In the genomic region with DNA sequence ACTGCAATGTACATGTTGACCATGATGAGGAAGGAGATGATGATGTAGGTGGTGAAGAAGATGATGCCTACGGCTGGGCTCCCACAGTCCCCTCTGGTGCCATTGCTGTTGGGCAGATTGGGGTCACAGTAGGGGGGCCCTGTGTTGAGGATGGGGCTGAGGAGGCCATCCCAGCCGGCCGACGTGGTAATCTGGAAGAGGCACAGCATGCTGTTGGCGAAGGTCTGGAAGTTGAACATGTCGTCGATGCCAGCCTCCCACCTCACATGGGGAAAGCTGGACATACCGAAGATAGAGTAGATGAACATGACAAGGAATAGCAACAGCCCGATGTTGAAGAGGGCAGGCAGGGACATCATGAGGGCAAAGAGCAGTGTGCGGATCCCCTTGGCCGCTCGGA, we compare ENCODE assay signal across 36 cellular contexts. TPM values are rescaled to one million over a fixed set of nuclear protein-coding genes. Genes with fewer than 3 reads are reported as not detected.
DNase-seq lines count a peak whose midpoint lies in the region; ATAC-seq, FAIRE-seq and TF ChIP-seq lines count a peak whose summit lies in the region.
"Had no signal": no experiment of that assay in that cellular context is flagged by ENCODE, and none has a peak within 500 bp of the region (broad histone marks: within the 10 kb centered on the region; RNA-seq: fewer than 3 reads in every experiment).

No MANE protein-coding gene starts in this region.

- no peak overlapping the region for H3K14ac ChIP-seq in trophoblast cell (ENCODE audit: low read length)

- H3K4me1 ChIP-seq in esophagus muscularis mucosa (no peaks in the 10 kb centered on the region), trophoblast cell (ENCODE audit: control insufficient read depth in 1 of 2, insufficient read depth in 2 of 2, low read length in 2 of 2) (no peaks in the 10 kb centered on the region), vagina (no peaks in the 10 kb centered on the region)
- H3K4me1 ChIP-seq: A549; BE2C; BLaER1; BLaER1 treated with 17β-estradiol and CSF1 and Interleukin-3, amounts not matched to agents 10 nM and 100 nM; Caco-2 had no signal

- H3K9ac ChIP-seq in trophoblast cell (ENCODE audit: low read length), result no peak overlapping the region
- H3K9ac ChIP-seq: BLaER1; BLaER1 treated with 17β-estradiol and CSF1 and Interleukin-3, amounts not matched to agents 10 nM and 100 nM had no signal

- peak; percentile 68 for FAIRE-seq in bronchial epithelial cell (lab: Jason Lieb, UNC)
- FAIRE-seq: A204.1, A549, D721Med had no signal

- H2AK5ac ChIP-seq in trophoblast cell (ENCODE audit: low read length), result no peak overlapping the region

- no peak overlapping the region for H3K4me2 ChIP-seq in trophoblast cell (ENCODE audit: low read length)
- H3K4me2 ChIP-seq: A549; BLaER1; BLaER1 treated with 17β-estradiol and CSF1 and Interleukin-3, amounts not matched to agents 10 nM and 100 nM had no signal

- H4K8ac ChIP-seq in trophoblast cell (ENCODE audit: low read depth, low read length), result no peak overlapping the region

- no peak overlapping the region for H3K23ac ChIP-seq in trophoblast cell (ENCODE audit: low read length)

- H4K91ac ChIP-seq in trophoblast cell (ENCODE audit: low read depth, low read length), result no peak overlapping the region

- no peak for TF ChIP-seq POLR2A in esophagus muscularis mucosa (IDR thresholded peaks at IDR 0.05; ENCODE audit: low read depth)
- TF ChIP-seq POLR2A in vagina (IDR thresholded peaks at IDR 0.05), result no peak

- TF ChIP-seq EP300 in esophagus muscularis mucosa (IDR thresholded peaks at IDR 0.05), result no peak

- no peak overlapping the region for H4K12ac ChIP-seq in trophoblast cell (ENCODE audit: low read depth, low read length)

- no peaks in the 10 kb centered on the region for H3K79me2 ChIP-seq in trophoblast cell (ENCODE audit: control insufficient read depth, insufficient read depth, low read length, poor library complexity)

- H3K4me3 ChIP-seq in bronchial epithelial cell (ENCODE audit: low read depth, low read length) (no peak overlapping the region), esophagus muscularis mucosa (no peak overlapping the region), trophoblast cell (ENCODE audit: low read depth, low read length) (peak overlapping the region; percentile 15), vagina (no peak overlapping the region)
- H3K4me3 ChIP-seq: A549; BLaER1; BLaER1 treated with 17β-estradiol and CSF1 and Interleukin-3, amounts not matched to agents 10 nM and 100 nM had no signal

- ATAC-seq in GM18520 (IDR thresholded peaks at IDR 0.05; ENCODE audit: unreplicated experiment) (no peak), GM18868 (IDR thresholded peaks at IDR 0.05; ENCODE audit: unreplicated experiment) (no peak), HG02970 (IDR thresholded peaks at IDR 0.05; ENCODE audit: low FRiP score, unreplicated experiment) (no peak), GM18858 (IDR thresholded peaks at IDR 0.05; ENCODE audit: unreplicated experiment) (no peak)
- ATAC-seq: A549; CD8-positive, alpha-beta T cell had no signal

- TF ChIP-seq CTCF in bronchial epithelial cell (IDR thresholded peaks at IDR 0.05; ENCODE audit: insufficient read depth, low read length, severe bottlenecking) (no peak), esophagus muscularis mucosa (IDR thresholded peaks at IDR 0.05) (no peak), vagina (IDR thresholded peaks at IDR 0.05) (no peak)

- WGBS in esophagus muscularis mucosa, result 95% methylated on average over 11 of the region's 12 CpGs
- WGBS in trophoblast cell (ENCODE audit: extremely low coverage, insufficient coverage, insufficient read length), result no CpG with 5 or more reads among the region's 12 CpGs

- no peak overlapping the region for H2BK5ac ChIP-seq in trophoblast cell (ENCODE audit: low read depth, low read length, poor library complexity)

- no peak overlapping the region for H2AFZ ChIP-seq in trophoblast cell (ENCODE audit: insufficient read depth, low read length, poor library complexity)

- H3K36me3 ChIP-seq in bronchial epithelial cell (ENCODE audit: control insufficient read depth, insufficient read depth, low read length), result no peaks in the 10 kb centered on the region
- no peaks in the 10 kb centered on the region for H3K36me3 ChIP-seq in esophagus muscularis mucosa
- H3K36me3 ChIP-seq in trophoblast cell (ENCODE audit: control insufficient read depth in 1 of 2, insufficient read depth in 2 of 2, low read length in 2 of 2), result no peaks in the 10 kb centered on the region
- no peaks in the 10 kb centered on the region for H3K36me3 ChIP-seq in vagina
- H3K36me3 ChIP-seq: BE2C; BLaER1; BLaER1 treated with 17β-estradiol and CSF1 and Interleukin-3, amounts not matched to agents 10 nM and 100 nM had no signal

- H3K18ac ChIP-seq in trophoblast cell (ENCODE audit: low read length), result no peak overlapping the region

- no peak overlapping the region for H3K4ac ChIP-seq in trophoblast cell (ENCODE audit: low read depth, low read length)

- intact Hi-C loops in esophagus muscularis mucosa (cut with DNase I), result no loop called here
- intact Hi-C loops in vagina (cut with DNase I), result no loop called here

- H3K79me1 ChIP-seq in trophoblast cell (ENCODE audit: low read length), result no peaks in the 10 kb centered on the region

- no peak overlapping the region for H2BK120ac ChIP-seq in trophoblast cell (ENCODE audit: insufficient read depth, low read length, poor library complexity)

- H3K27me3 ChIP-seq in bronchial epithelial cell (ENCODE audit: control insufficient read depth, insufficient read depth, low read length), result no peaks in the 10 kb centered on the region
- no peaks in the 10 kb centered on the region for H3K27me3 ChIP-seq in esophagus muscularis mucosa
- no peaks in the 10 kb centered on the region for H3K27me3 ChIP-seq in trophoblast cell (ENCODE audit: insufficient read depth, low read length)
- H3K27me3 ChIP-seq in vagina, result no peaks in the 10 kb centered on the region
- H3K27me3 ChIP-seq: BE2C; BLaER1; BLaER1 treated with 17β-estradiol and CSF1 and Interleukin-3, amounts not matched to agents 10 nM and 100 nM had no signal

- DNase-seq in bronchial epithelial cell (ENCODE audit: low read depth) (no peak), esophagus muscularis mucosa (ENCODE audit: extremely low spot score) (peak; percentile 75), trophoblast cell (no peak), vagina (ENCODE audit: extremely low spot score in 2 of 2) (peak; percentile 42 to 84)
- DNase-seq: 8988T; ACHN; AML-193; BE2C; C1 segment of cervical spinal cord; Caco-2; Calu3; CD4-positive, alpha-beta memory T cell; CD4-positive, alpha-beta T cell; CD4-positive, CD25-positive, alpha-beta regulatory T cell; CD8-positive, alpha-beta memory T cell; CD8-positive, alpha-beta T cell; COR-L47; DMS 273 treated with DMSO at 0.1 percent for 48 hours; DMS153; DMS53; DMS79; DMS79 treated with DMSO at 0.1 percent for 48 hours; DND-41; EL had no signal

- H3K27ac ChIP-seq in esophagus muscularis mucosa (replicated peaks in 1 of 4) (no peak overlapping the region), trophoblast cell (ENCODE audit: low read depth, low read length) (no peak overlapping the region), vagina (no peak overlapping the region)
- H3K27ac ChIP-seq: 22Rv1; A549; BLaER1; BLaER1 treated with 17β-estradiol and CSF1 and Interleukin-3, amounts not matched to agents 10 nM and 100 nM; C4-2B had no signal

- H2BK12ac ChIP-seq in trophoblast cell (ENCODE audit: low read length), result no peak overlapping the region

- H3K9me3 ChIP-seq in esophagus muscularis mucosa, result no peaks in the 10 kb centered on the region
- no peaks in the 10 kb centered on the region for H3K9me3 ChIP-seq in trophoblast cell (ENCODE audit: insufficient read depth, low read depth, low read length)
- no peaks in the 10 kb centered on the region for H3K9me3 ChIP-seq in vagina
- H3K9me3 ChIP-seq: A549; BE2C; BLaER1; BLaER1 treated with 17β-estradiol and CSF1 and Interleukin-3, amounts not matched to agents 10 nM and 100 nM; Caco-2 had no signal

RNA-seq across cellular contexts. Expression of a gene that starts 48.6 kb away (rescaled TPM):
- total RNA-seq in bronchial epithelial cell, result under 0.01 TPM in 1 of 2 replicates, not detected in the other
- total RNA-seq in esophagus muscularis mucosa, result 1 to 10 TPM in 2 of 4 donors, under 1 TPM in 2; 0.42 to 1.3 (median 0.77) TPM
- polyA plus RNA-seq in trophoblast cell (2013), result 0.93 and 0.94 TPM in 2 replicates
- total RNA-seq in vagina, result 9.3 TPM
- total RNA-seq: CD4-positive, CD25-positive, alpha-beta regulatory T cell had no signal
- polyA plus RNA-seq: CD14-positive monocyte; CD4-positive, alpha-beta memory T cell; CD4-positive, CD25-positive, alpha-beta regulatory T cell; CD8-positive, alpha-beta memory T cell had no signal

Comparison
In these comparisons a context has a peak if more than half of its experiments do, and no peak if none do; other contexts are left out.
1. DNase-seq: peak in esophagus muscularis mucosa (single experiment) and vagina (2 of 2); none in bronchial epithelial cell (single experiment) and trophoblast cell (0 of 2).